In genomic region chr22:16964366-16964765, GRCh38 we compare ENCODE assay signal across 38 cellular contexts. TPM values are rescaled to one million over a fixed set of nuclear protein-coding genes. Genes with fewer than 3 reads are reported as not detected.
"Had no signal": no experiment of that assay in that cellular context is flagged by ENCODE, and none has a peak within 500 bp of the region (broad histone marks: within the 10 kb centered on the region; RNA-seq: fewer than 3 reads in every experiment).

No MANE protein-coding gene starts in this region.

- H3K27me3 Mint-ChIP-seq: activated CD4-positive, alpha-beta T cell treated with anti-CD3 and anti-CD28 coated beads for 36 hours; activated CD4-positive, alpha-beta T cell treated with anti-CD3 and anti-CD28 coated beads, Interleukin-2, amount 10 ng/mL, durations not matched to agents 7 days and 5 days; activated CD8-positive, alpha-beta memory T cell treated with anti-CD3 and anti-CD28 coated beads, Interleukin-2, amount 10 ng/mL, durations not matched to agents 7 days and 5 days; activated naive CD4-positive, alpha-beta T cell treated with anti-CD3 and anti-CD28 coated beads, Interleukin-2, amount 50 U/mL, for 24 hours; activated naive CD8-positive, alpha-beta T cell treated with anti-CD3 and anti-CD28 coated beads, Interleukin-2, amount 50 U/mL, for 24 hours; brain had no signal

- DNase-seq: activated CD4-positive, alpha-beta T cell treated with anti-CD3 and anti-CD28 coated beads for 36 hours; activated CD4-positive, alpha-beta T cell treated with anti-CD3 and anti-CD28 coated beads, Interleukin-2, amount 10 ng/mL, durations not matched to agents 7 days and 5 days; activated CD4-positive, alpha-beta T cell treated with anti-CD3 and anti-CD28 coated beads, Interleukin-2, amount 50 U/mL, for 48 hours; activated CD8-positive, alpha-beta memory T cell treated with anti-CD3 and anti-CD28 coated beads for 24 hours; activated CD8-positive, alpha-beta memory T cell treated with anti-CD3 and anti-CD28 coated beads, Interleukin-2, amount 10 ng/mL, durations not matched to agents 7 days and 5 days; activated CD8-positive, alpha-beta memory T cell treated with anti-CD3 and anti-CD28 coated beads, Interleukin-2, amount 50 U/mL, for 48 hours; activated gamma-delta T cell; activated naive CD4-positive, alpha-beta T cell treated with Interleukin-2 at 50 U/mL for 16 hours; activated naive CD8-positive, alpha-beta T cell treated with anti-CD3 and anti-CD28 coated beads, Interleukin-2, amount 50 U/mL, for 24 hours; anterior cingulate cortex; caudate nucleus; cerebellar nuclear complex; NCI-H1092 treated with DMSO at 0.1 percent for 48 hours; NCI-H1417; NCI-H146; NCI-H187; NCI-H2029 treated with DMSO at 0.1 percent for 48 hours; NCI-H2107; NCI-H2171; NCI-H510A; NCI-H526; NCI-H748 treated with DMSO at 0.1 percent for 48 hours; NK-92 treated with Interleukin-12 subunit alpha and Interleukin-12 subunit beta, amount 100 ng/mL, for 24 hours; PC-3; Peyer's patch; RPMI8226; SHP77 treated with DMSO at 0.1 percent for 48 hours; SK-N-SH had no signal

- H3K4me3 Mint-ChIP-seq: activated CD4-positive, alpha-beta T cell treated with anti-CD3 and anti-CD28 coated beads for 36 hours; activated CD4-positive, alpha-beta T cell treated with anti-CD3 and anti-CD28 coated beads, Interleukin-2, amount 10 ng/mL, durations not matched to agents 7 days and 5 days; activated CD8-positive, alpha-beta memory T cell treated with anti-CD3 and anti-CD28 coated beads, Interleukin-2, amount 10 ng/mL, durations not matched to agents 7 days and 5 days; activated naive CD4-positive, alpha-beta T cell treated with anti-CD3 and anti-CD28 coated beads, Interleukin-2, amount 50 U/mL, for 24 hours; activated naive CD8-positive, alpha-beta T cell treated with anti-CD3 and anti-CD28 coated beads, Interleukin-2, amount 50 U/mL, for 24 hours; brain; T-helper 1 cell treated with Interleukin-12 subunit alpha and Interleukin-12 subunit beta and Interleukin-4 antibody, amounts not matched to agents 30 μg/mL and 1 μg/mL, for 36 hours; T-helper 2 cell treated with Interferon-gamma antibody and Interleukin-4, amounts not matched to agents 5 μg/mL and 100 μg/mL, for 36 hours; WTC11 had no signal

- H3K36me3 Mint-ChIP-seq: activated CD8-positive, alpha-beta memory T cell treated with anti-CD3 and anti-CD28 coated beads, Interleukin-2, amount 10 ng/mL, durations not matched to agents 7 days and 5 days; activated naive CD4-positive, alpha-beta T cell treated with anti-CD3 and anti-CD28 coated beads, Interleukin-2, amount 50 U/mL, for 24 hours; brain had no signal

- H3K4me1 Mint-ChIP-seq: activated CD4-positive, alpha-beta T cell treated with anti-CD3 and anti-CD28 coated beads for 36 hours; activated CD4-positive, alpha-beta T cell treated with anti-CD3 and anti-CD28 coated beads, Interleukin-2, amount 10 ng/mL, durations not matched to agents 7 days and 5 days; activated CD8-positive, alpha-beta memory T cell treated with anti-CD3 and anti-CD28 coated beads, Interleukin-2, amount 10 ng/mL, durations not matched to agents 7 days and 5 days; activated naive CD4-positive, alpha-beta T cell treated with anti-CD3 and anti-CD28 coated beads, Interleukin-2, amount 50 U/mL, for 24 hours; activated naive CD8-positive, alpha-beta T cell treated with anti-CD3 and anti-CD28 coated beads, Interleukin-2, amount 50 U/mL, for 24 hours; brain; WTC11 had no signal

- H3K9me3 ChIP-seq: Peyer's patch, SJSA1, SK-N-SH had no signal

- H3K4me3 ChIP-seq: Peyer's patch, SJSA1 had no signal

- H3K9me3 Mint-ChIP-seq: activated CD4-positive, alpha-beta T cell treated with anti-CD3 and anti-CD28 coated beads, Interleukin-2, amount 10 ng/mL, durations not matched to agents 7 days and 5 days; activated naive CD4-positive, alpha-beta T cell treated with anti-CD3 and anti-CD28 coated beads, Interleukin-2, amount 50 U/mL, for 24 hours; activated naive CD8-positive, alpha-beta T cell treated with anti-CD3 and anti-CD28 coated beads, Interleukin-2, amount 50 U/mL, for 24 hours; activated T-helper 2 cell treated with anti-CD3 and anti-CD28 coated beads, Interferon-gamma antibody, Interleukin-2, Interleukin-4, amounts not matched to agents 10 μg/mL and 5 μg/mL and 100 μg/mL, durations not matched to agents 14 hours and 24 hours and 36 hours; T-helper 1 cell treated with Interleukin-12 subunit alpha and Interleukin-12 subunit beta and Interleukin-4 antibody, amounts not matched to agents 30 μg/mL and 1 μg/mL, for 36 hours; T-helper 2 cell treated with Interferon-gamma antibody and Interleukin-4, amounts not matched to agents 5 μg/mL and 100 μg/mL, for 36 hours had no signal

- ATAC-seq: activated CD4-positive, alpha-beta T cell treated with anti-CD3 and anti-CD28 coated beads for 36 hours; activated CD4-positive, CD25-positive, alpha-beta regulatory T cell treated with anti-CD3 and anti-CD28 coated beads, Interleukin-2, amount 50 U/mL, for 24 hours; activated CD8-positive, alpha-beta memory T cell treated with anti-CD3 and anti-CD28 coated beads, Interleukin-2, amount 10 ng/mL, durations not matched to agents 7 days and 5 days; activated naive CD8-positive, alpha-beta T cell treated with anti-CD3 and anti-CD28 coated beads, Interleukin-2, amount 50 U/mL, for 24 hours; PC-3; WTC11 had no signal

- H3K27ac Mint-ChIP-seq: activated CD4-positive, alpha-beta T cell treated with anti-CD3 and anti-CD28 coated beads for 36 hours; activated CD4-positive, alpha-beta T cell treated with anti-CD3 and anti-CD28 coated beads, Interleukin-2, amount 10 ng/mL, durations not matched to agents 7 days and 5 days; activated CD8-positive, alpha-beta memory T cell treated with anti-CD3 and anti-CD28 coated beads, Interleukin-2, amount 10 ng/mL, durations not matched to agents 7 days and 5 days; activated naive CD4-positive, alpha-beta T cell treated with anti-CD3 and anti-CD28 coated beads, Interleukin-2, amount 50 U/mL, for 24 hours; activated naive CD8-positive, alpha-beta T cell treated with anti-CD3 and anti-CD28 coated beads, Interleukin-2, amount 50 U/mL, for 24 hours; activated T-helper 2 cell treated with anti-CD3 and anti-CD28 coated beads, Interferon-gamma antibody, Interleukin-2, Interleukin-4, amounts not matched to agents 10 μg/mL and 5 μg/mL and 100 μg/mL, durations not matched to agents 14 hours and 24 hours and 36 hours; brain; T-helper 1 cell treated with Interleukin-12 subunit alpha and Interleukin-12 subunit beta and Interleukin-4 antibody, amounts not matched to agents 30 μg/mL and 1 μg/mL, for 36 hours; T-helper 2 cell treated with Interferon-gamma antibody and Interleukin-4, amounts not matched to agents 5 μg/mL and 100 μg/mL, for 36 hours; WTC11 had no signal

- H3K27me3 ChIP-seq: Peyer's patch, SJSA1 had no signal

- H3K36me3 ChIP-seq: Peyer's patch, SJSA1 had no signal

RNA-seq across cellular contexts. Expression of gene GAB4, which starts 43.7 kb away (rescaled TPM):
- total RNA-seq: activated CD4-positive, alpha-beta T cell treated with anti-CD3 and anti-CD28 coated beads for 36 hours; activated CD4-positive, alpha-beta T cell treated with anti-CD3 and anti-CD28 coated beads, Interleukin-2, amount 10 ng/mL, durations not matched to agents 7 days and 5 days; activated CD8-positive, alpha-beta memory T cell treated with anti-CD3 and anti-CD28 coated beads, Interleukin-2, amount 10 ng/mL, durations not matched to agents 7 days and 5 days; bronchial epithelial cell; LHCN-M2; PC-3; Peyer's patch; SJSA1 had no signal
- polyA plus RNA-seq: SK-N-SH had no signal
